20 cellular contexts compared by ENCODE assay signal in the genomic region with DNA sequence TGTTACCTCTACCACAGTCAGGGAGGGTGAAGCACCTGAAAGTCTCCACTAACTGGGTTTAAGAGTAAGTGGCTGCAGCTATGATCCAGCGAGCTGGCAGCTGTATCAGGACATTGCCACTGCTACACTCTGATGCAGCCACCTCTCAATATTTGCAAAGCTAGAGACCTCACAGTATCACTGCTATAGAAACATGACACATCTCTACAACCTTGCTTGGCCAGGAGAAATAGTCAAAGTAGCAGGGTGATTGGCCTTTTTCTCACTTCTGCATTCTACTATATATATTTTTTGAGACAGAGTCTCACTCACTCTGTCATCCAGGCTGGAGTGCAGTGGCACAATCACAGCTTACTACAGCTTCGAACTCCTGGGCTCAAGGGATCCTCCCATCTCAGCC. TPM values are rescaled to one million over a fixed set of nuclear protein-coding genes. Genes with fewer than 3 reads are reported as not detected.
DNase-seq lines count a peak whose midpoint lies in the region; ATAC-seq, FAIRE-seq and TF ChIP-seq lines count a peak whose summit lies in the region.
"Had no signal": no experiment of that assay in that cellular context is flagged by ENCODE, and none has a peak within 500 bp of the region (broad histone marks: within the 10 kb centered on the region; RNA-seq: fewer than 3 reads in every experiment).

No MANE protein-coding gene starts in this region.

- peak; percentile 31 for DNase-seq in GM12891 (ENCODE audit: insufficient read length, low spot score)
- DNase-seq in NAMALWA (ENCODE audit: low spot score) = peak; percentile 35
- no peak for DNase-seq in EL
- DNase-seq in head of caudate nucleus = no peak
- no peak for DNase-seq in GDM1 (lab: John Stamatoyannopoulos, UW)
- DNase-seq: activated CD4-positive, alpha-beta T cell treated with anti-CD3 and anti-CD28 coated beads for 36 hours; activated naive CD4-positive, alpha-beta T cell treated with anti-CD3 and anti-CD28 coated beads, Interleukin-2, amount 50 U/mL, for 16 hours; brain microvascular endothelial cell; Caco-2; dorsolateral prefrontal cortex; heart right ventricle; midbrain; right lobe of liver; stimulated activated CD4-positive, alpha-beta T cell treated with anti-CD3 and anti-CD28 coated beads, Interleukin-4, amount 100 ng/mL, for 1 hour; T-helper 2 cell had no signal

- intact Hi-C loops in head of caudate nucleus (cut with DNase I) = no loop called here

- TF ChIP-seq POLR2A in GM12891 (IDR thresholded peaks at IDR 0.05; ENCODE audit: low read depth, low read length) = no peak

- ATAC-seq in GM19351 (IDR thresholded peaks at IDR 0.05; ENCODE audit: unreplicated experiment) (peak; percentile 77), HG02870 (IDR thresholded peaks at IDR 0.05; ENCODE audit: unreplicated experiment) (peak; percentile 84), GM18873 (IDR thresholded peaks at IDR 0.05; ENCODE audit: low FRiP score, unreplicated experiment) (no peak)
- ATAC-seq: activated CD4-positive, alpha-beta T cell treated with anti-CD3 and anti-CD28 coated beads for 36 hours; heart right ventricle; right lobe of liver had no signal

- FAIRE-seq in GM12891 (lab: Jason Lieb, UNC) = peak; percentile 58
- FAIRE-seq: H1, keratinocyte had no signal

TF ChIP-seq in GM12891, 5 proteins besides CTCF, POLR2A, EP300 and RAD21:
- TF ChIP-seq SPI1 (IDR thresholded peaks at IDR 0.05; ENCODE audit: low read depth, low read length) (peak; percentile 89), PAX5 (IDR thresholded peaks at IDR 0.05; ENCODE audit: insufficient read depth, low read length, severe bottlenecking) (no peak)

RNA-seq across cellular contexts. Expression of gene FMNL3, which starts 9.3 kb away (rescaled TPM):
- polyA plus RNA-seq in GM12891 (2012; ENCODE audit: low read depth, missing spikeins) = 40.1 TPM

RNA-seq across cellular contexts. Expression of gene TMBIM6, which starts 24.8 kb away (rescaled TPM):
- polyA plus RNA-seq in GM12891 (2012; ENCODE audit: low read depth, missing spikeins) = 188 TPM

Comparison
In these comparisons a context has a peak if more than half of its experiments do, and no peak if none do; other contexts are left out.
1. DNase-seq: peak in GM12891 (single experiment) and NAMALWA (single experiment); none in EL (single experiment), head of caudate nucleus (0 of 42) and GDM1 (single experiment).